Comparison of ENCODE assay signal across 8 cellular contexts in the genomic region with DNA sequence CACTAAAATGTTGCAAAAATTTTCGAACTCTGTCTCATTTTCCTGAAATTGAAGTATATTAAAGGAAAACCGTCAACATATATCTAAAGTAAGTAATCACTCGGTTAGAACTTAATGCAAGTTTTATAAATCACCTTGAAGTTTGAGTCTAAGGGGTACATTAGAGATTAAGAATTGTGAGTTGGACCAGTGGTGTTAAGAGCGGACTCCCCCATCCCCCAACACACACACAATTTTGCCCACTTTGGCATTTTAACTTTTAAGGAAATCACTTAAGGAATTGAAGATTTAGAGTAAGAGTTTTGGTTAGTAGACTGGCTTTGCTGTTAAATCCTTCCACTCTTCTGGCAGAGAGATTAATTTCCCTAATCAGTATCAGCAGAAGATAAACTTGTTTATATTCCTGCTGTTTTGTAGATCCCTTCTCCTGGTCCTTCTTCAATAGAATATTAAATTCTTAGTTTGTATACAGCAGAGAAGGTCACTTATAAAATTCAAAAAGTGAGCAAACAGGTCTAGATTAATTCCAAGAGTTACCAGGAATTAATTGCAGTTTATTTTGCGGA. TPM values are rescaled to one million over a fixed set of nuclear protein-coding genes. Genes with fewer than 3 reads are reported as not detected.
DNase-seq lines count a peak whose midpoint lies in the region; ATAC-seq and TF ChIP-seq lines count a peak whose summit lies in the region.

No MANE protein-coding gene starts in this region.

- no peaks in the 10 kb centered on the region for H3K9me3 Mint-ChIP-seq in activated T-cell treated with anti-CD3 and anti-CD28 coated beads, Interleukin-2, amount 50 U/mL, for 72 hours

- no peak for TF ChIP-seq CTCF in adrenal gland (IDR thresholded peaks at IDR 0.05)
- TF ChIP-seq CTCF in left lung (IDR thresholded peaks at IDR 0.05) = no peak
- TF ChIP-seq CTCF in tibial nerve (IDR thresholded peaks at IDR 0.05) = no peak

- no peaks in the 10 kb centered on the region for H3K36me3 ChIP-seq in adrenal gland (replicated peaks in 1 of 2)
- H3K36me3 ChIP-seq in left lung = no peaks in the 10 kb centered on the region
- no peaks in the 10 kb centered on the region for H3K36me3 ChIP-seq in tibial nerve

- peak overlapping the region; percentile 83 to 96 (median 94) for H3K4me3 ChIP-seq in adrenal gland
- H3K4me3 ChIP-seq in left lung = peak overlapping the region; percentile 85 to 86
- H3K4me3 ChIP-seq in tibial nerve = peak overlapping the region; percentile 86 to 98 (median 92)

- H3K4me3 Mint-ChIP-seq in activated T-cell treated with anti-CD3 and anti-CD28 coated beads, Interleukin-2, amount 50 U/mL, for 72 hours = peak overlapping the region; percentile 94 to 97

- H3K27ac ChIP-seq in adrenal gland = peak overlapping the region; percentile 97 to 100 (median 98)
- peak overlapping the region; percentile 99 to 100 for H3K27ac ChIP-seq in left lung
- H3K27ac ChIP-seq in tibial nerve = peak overlapping the region in 3 of 4 donors; percentile 96 to 98 (median 97)

- no peak for TF ChIP-seq POLR2A in adrenal gland (IDR thresholded peaks at IDR 0.05)
- no peak for TF ChIP-seq POLR2A in tibial nerve (IDR thresholded peaks at IDR 0.05)

- no peak for TF ChIP-seq EP300 in tibial nerve (IDR thresholded peaks at IDR 0.05)

- DNase-seq in activated T-cell treated with anti-CD3 and anti-CD28 coated beads, Interleukin-2, amount 50 U/mL, for 72 hours = no peak
- DNase-seq in activated T-cell treated with anti-CD3 and anti-CD28 coated beads for 4 hours (no peak), adrenal gland (peak in 1 of 7 donors; percentile 35), left lung (no peak), tibial nerve (ENCODE audit: low spot score in 2 of 2) (no peak), dedifferentiated amniotic fluid mesenchymal stem cell (ENCODE audit: extremely low spot score) (no peak), NCI-H146 treated with DMSO at 0.1 percent for 48 hours (lab: John Stamatoyannopoulos, UW; ENCODE audit: unreplicated experiment) (no peak)

- 4 to 9% (median 7%) methylated on average over 5 of the region's 5 CpGs for WGBS in adrenal gland, 4 donors
- 27 to 32% methylated on average over 5 of the region's 5 CpGs for WGBS in tibial nerve, 2 donors

- no peaks in the 10 kb centered on the region for H3K27me3 Mint-ChIP-seq in activated T-cell treated with anti-CD3 and anti-CD28 coated beads, Interleukin-2, amount 50 U/mL, for 72 hours (ENCODE audit: low read depth)

- ATAC-seq in activated T-cell treated with anti-CD3 and anti-CD28 coated beads, Interleukin-2, amount 50 U/mL, for 72 hours (replicated peaks in 1 of 2) = no peak
- ATAC-seq in left lung (no peak), GM19395 (IDR thresholded peaks at IDR 0.05; ENCODE audit: unreplicated experiment) (no peak)

- H3K4me1 ChIP-seq in adrenal gland (replicated peaks in 1 of 2) (peaks cover 10 to 49% of the 10 kb centered on the region in 2 donors), left lung (peaks cover 0 to 39% of the 10 kb centered on the region in 2 donors), tibial nerve (peaks cover 0 to 36% (median 15%) of the 10 kb centered on the region in 4 donors)

- intact Hi-C loops in adrenal gland (cut with DNase I) = loop anchor here (10.0 kb wide), 1 partner anchor 222 kb away; no protein-coding TSS in a partner anchor
- intact Hi-C loops in left lung (cut with DNase I) = loop anchor here in 1 of 2 donors (10.0 kb wide), 2 partner anchors 132 to 222 kb away; no protein-coding TSS in a partner anchor

- peaks cover 47% of the 10 kb centered on the region for H3K4me1 Mint-ChIP-seq in activated T-cell treated with anti-CD3 and anti-CD28 coated beads, Interleukin-2, amount 50 U/mL, for 72 hours (ENCODE audit: low read depth)

- H3K36me3 Mint-ChIP-seq in activated T-cell treated with anti-CD3 and anti-CD28 coated beads, Interleukin-2, amount 50 U/mL, for 72 hours (ENCODE audit: insufficient read depth in 2 of 2) = peaks cover 24 to 43% of the 10 kb centered on the region in 2 donors

- no peaks in the 10 kb centered on the region for H3K27me3 ChIP-seq in adrenal gland
- no peaks in the 10 kb centered on the region for H3K27me3 ChIP-seq in left lung
- no peaks in the 10 kb centered on the region for H3K27me3 ChIP-seq in tibial nerve

- peak overlapping the region; percentile 93 for H3K27ac Mint-ChIP-seq in activated T-cell treated with anti-CD3 and anti-CD28 coated beads, Interleukin-2, amount 50 U/mL, for 72 hours

- H3K9me3 ChIP-seq in adrenal gland (replicated peaks in 1 of 3) (no peaks in the 10 kb centered on the region), left lung (no peaks in the 10 kb centered on the region), tibial nerve (no peaks in the 10 kb centered on the region)

RNA-seq across cellular contexts. Expression of a gene that starts 1.5 kb away (rescaled TPM):
- total RNA-seq in activated T-cell treated with anti-CD3 and anti-CD28 coated beads, Interleukin-2, amount 50 U/mL, for 72 hours = 100 to 1,000 TPM; 283 to 343 TPM
- 100 to 1,000 TPM; 186 to 531 (median 365) TPM for total RNA-seq in adrenal gland
- 100 to 1,000 TPM in 1 of 3 donors, 10 to 100 TPM in 2; 47.2 to 504 (median 62.7) TPM for polyA plus RNA-seq in adrenal gland
- total RNA-seq in left lung = 100 to 1,000 TPM; 145 to 272 TPM
- 10 to 100 TPM; 37.9 to 80.4 (median 59.4) TPM for total RNA-seq in tibial nerve
